Comparison of ENCODE assay signal across 1 cellular context in the genomic region with DNA sequence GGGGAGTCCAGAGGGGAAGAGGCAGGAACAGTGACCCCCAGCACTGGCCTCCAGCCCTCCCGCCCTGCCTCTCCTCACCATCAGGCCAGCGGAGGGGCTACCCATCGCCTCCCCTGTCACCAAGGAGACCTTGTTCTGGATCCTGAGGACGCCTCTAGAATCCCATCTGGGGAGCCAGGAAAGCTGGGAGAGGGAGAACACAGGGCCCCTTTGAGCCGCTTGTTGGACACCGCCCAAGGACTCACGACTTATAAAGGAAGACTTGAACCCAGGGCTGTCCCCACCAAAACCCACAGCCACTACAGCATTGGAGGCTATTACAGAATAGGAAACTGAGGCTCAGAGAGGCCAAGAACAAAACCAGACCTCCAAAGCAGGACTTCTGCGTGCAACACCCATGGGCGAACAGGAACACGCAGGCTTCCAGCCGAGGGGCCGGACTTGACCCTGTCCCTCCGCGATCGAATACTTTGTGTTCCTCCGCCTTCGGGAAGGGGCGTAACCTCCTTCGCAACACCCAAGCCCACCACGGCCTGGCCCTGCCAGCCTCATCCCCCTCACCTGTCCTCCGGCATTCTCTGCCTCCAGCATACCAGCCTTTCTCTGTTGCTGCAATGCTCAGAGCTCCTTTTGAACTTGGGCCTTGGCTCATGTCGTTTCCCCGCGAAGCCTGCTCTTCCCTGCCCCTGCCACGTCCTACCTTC.
TF ChIP-seq lines count a peak whose summit lies in the region.

No MANE protein-coding gene starts in this region.

TF ChIP-seq in HepG2, 621 proteins besides CTCF, POLR2A, EP300 and RAD21 (continued from another document):
- TF ChIP-seq, protein P1, sequence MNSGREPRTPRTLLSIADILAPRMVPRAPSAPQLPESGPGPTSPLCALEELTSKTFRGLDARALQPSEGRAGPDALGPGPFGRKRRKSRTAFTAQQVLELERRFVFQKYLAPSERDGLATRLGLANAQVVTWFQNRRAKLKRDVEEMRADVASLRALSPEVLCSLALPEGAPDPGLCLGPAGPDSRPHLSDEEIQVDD (CRISPR knock-in tag; IDR thresholded peaks at IDR 0.05; ENCODE audit: borderline replicate concordance) = no peak
- TF ChIP-seq POGZ (CRISPR knock-in tag; IDR thresholded peaks at IDR 0.05) (no peak), NR2F6 (IDR thresholded peaks at IDR 0.05) (no peak), NR2F6 (CRISPR knock-in tag; IDR thresholded peaks at IDR 0.05) (peak; percentile 18; the same call in 1 of the 2 replicates), RNF219 (CRISPR knock-in tag; IDR thresholded peaks at IDR 0.05) (no peak), SRSF9 (IDR thresholded peaks at IDR 0.05; ENCODE audit: borderline replicate concordance, insufficient read depth, low read depth, low read length, poor library complexity, severe bottlenecking) (no peak), HCFC1 (IDR thresholded peaks at IDR 0.05; ENCODE audit: low read depth, low read length) (no peak), ZNF816 (CRISPR knock-in tag; IDR thresholded peaks at IDR 0.05; ENCODE audit: borderline replicate concordance) (no peak), ZNF597 (CRISPR knock-in tag; IDR thresholded peaks at IDR 0.05) (no peak), ZNF225 (CRISPR knock-in tag; IDR thresholded peaks at IDR 0.05) (no peak), ZBTB43 (CRISPR knock-in tag; conservative IDR thresholded peaks at IDR 0.05) (no peak)
- TF ChIP-seq, protein P2, sequence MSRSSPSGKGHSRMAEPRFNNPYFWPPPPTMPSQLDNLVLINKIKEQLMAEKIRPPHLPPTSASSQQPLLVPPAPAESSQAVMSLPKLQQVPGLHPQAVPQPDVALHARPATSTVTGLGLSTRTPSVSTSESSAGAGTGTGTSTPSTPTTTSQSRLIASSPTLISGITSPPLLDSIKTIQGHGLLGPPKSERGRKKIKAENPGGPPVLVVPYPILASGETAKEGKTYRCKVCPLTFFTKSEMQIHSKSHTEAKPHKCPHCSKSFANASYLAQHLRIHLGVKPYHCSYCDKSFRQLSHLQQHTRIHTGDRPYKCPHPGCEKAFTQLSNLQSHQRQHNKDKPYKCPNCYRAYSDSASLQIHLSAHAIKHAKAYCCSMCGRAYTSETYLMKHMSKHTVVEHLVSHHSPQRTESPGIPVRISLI (CRISPR knock-in tag; IDR thresholded peaks at IDR 0.05; ENCODE audit: borderline replicate concordance) = no peak
- TF ChIP-seq, protein P3, sequence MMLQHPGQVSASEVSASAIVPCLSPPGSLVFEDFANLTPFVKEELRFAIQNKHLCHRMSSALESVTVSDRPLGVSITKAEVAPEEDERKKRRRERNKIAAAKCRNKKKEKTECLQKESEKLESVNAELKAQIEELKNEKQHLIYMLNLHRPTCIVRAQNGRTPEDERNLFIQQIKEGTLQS (CRISPR knock-in tag; IDR thresholded peaks at IDR 0.05) = no peak
- TF ChIP-seq, protein P4, sequence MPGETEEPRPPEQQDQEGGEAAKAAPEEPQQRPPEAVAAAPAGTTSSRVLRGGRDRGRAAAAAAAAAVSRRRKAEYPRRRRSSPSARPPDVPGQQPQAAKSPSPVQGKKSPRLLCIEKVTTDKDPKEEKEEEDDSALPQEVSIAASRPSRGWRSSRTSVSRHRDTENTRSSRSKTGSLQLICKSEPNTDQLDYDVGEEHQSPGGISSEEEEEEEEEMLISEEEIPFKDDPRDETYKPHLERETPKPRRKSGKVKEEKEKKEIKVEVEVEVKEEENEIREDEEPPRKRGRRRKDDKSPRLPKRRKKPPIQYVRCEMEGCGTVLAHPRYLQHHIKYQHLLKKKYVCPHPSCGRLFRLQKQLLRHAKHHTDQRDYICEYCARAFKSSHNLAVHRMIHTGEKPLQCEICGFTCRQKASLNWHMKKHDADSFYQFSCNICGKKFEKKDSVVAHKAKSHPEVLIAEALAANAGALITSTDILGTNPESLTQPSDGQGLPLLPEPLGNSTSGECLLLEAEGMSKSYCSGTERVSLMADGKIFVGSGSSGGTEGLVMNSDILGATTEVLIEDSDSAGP (CRISPR knock-in tag; IDR thresholded peaks at IDR 0.05; ENCODE audit: borderline replicate concordance) = no peak
